Comparison of ENCODE assay signal across 7 cellular contexts in genomic region chr2:219207254-219207883, GRCh38.
DNase-seq lines count a peak whose midpoint lies in the region.

No MANE protein-coding gene starts in this region.

- H3K4me3 ChIP-seq in HUES48 (ENCODE audit: low read depth, low read length), result peak overlapping the region; percentile 72
- H3K4me3 ChIP-seq in adipocyte (ENCODE audit: low read length), result peak overlapping the region; percentile 88
- peak overlapping the region; percentile 54 to 93 for H3K4me3 ChIP-seq in stomach smooth muscle (ENCODE audit: low read length in 2 of 2)

- no peak for DNase-seq in adipocyte (ENCODE audit: low read depth)
- DNase-seq in iPS-NIHi7 (ENCODE audit: extremely low spot score), result peak; percentile 19
- no peak for DNase-seq in stimulated activated CD8-positive, alpha-beta memory T cell treated with anti-CD3 and anti-CD28 coated beads, Interleukin-4, amount 100 ng/mL, for 48 hours
- DNase-seq in GF-D8 (lab: John Stamatoyannopoulos, UW), result no peak
- no peak for DNase-seq in NCI-H748 (lab: John Stamatoyannopoulos, UW; ENCODE audit: unreplicated experiment)

- H3K9me3 ChIP-seq in HUES48 (ENCODE audit: control insufficient read depth, insufficient read depth, low read length), result no peaks in the 10 kb centered on the region
- H3K9me3 ChIP-seq in adipocyte (ENCODE audit: control insufficient read depth, low read length), result no peaks in the 10 kb centered on the region
- H3K9me3 ChIP-seq in stomach smooth muscle (ENCODE audit: control insufficient read depth in 2 of 2, low read length in 2 of 2), result no peaks in the 10 kb centered on the region

- H3K27ac ChIP-seq in HUES48 (ENCODE audit: low read depth, low read length) (peak overlapping the region; percentile 37), stomach smooth muscle (ENCODE audit: low read length) (peak overlapping the region; percentile 92)

- H3K27me3 ChIP-seq in HUES48 (ENCODE audit: control insufficient read depth, insufficient read depth, low read length) (no peaks in the 10 kb centered on the region), adipocyte (replicated peaks; ENCODE audit: control insufficient read depth, insufficient read depth, low read length) (no peaks in the 10 kb centered on the region), stomach smooth muscle (ENCODE audit: control insufficient read depth in 1 of 2, insufficient read depth in 2 of 2, low read length in 2 of 2) (no peaks in the 10 kb centered on the region)

- H3K9ac ChIP-seq in HUES48 (ENCODE audit: low read depth, low read length), result no peak overlapping the region
- H3K9ac ChIP-seq in adipocyte (ENCODE audit: low read length), result peak overlapping the region; percentile 93
- peak overlapping the region; percentile 55 to 69 for H3K9ac ChIP-seq in stomach smooth muscle (ENCODE audit: low read length in 2 of 2)

- H3K4me1 ChIP-seq in HUES48 (ENCODE audit: control insufficient read depth, insufficient read depth, low read length) (0 out of 2 replicates have a peak, but pooled peaks cover 5% of the 10 kb centered on the region), adipocyte (ENCODE audit: control insufficient read depth, insufficient read depth, low read length) (peaks cover 17% of the 10 kb centered on the region), stomach smooth muscle (ENCODE audit: control insufficient read depth, insufficient read depth, low read length) (peaks cover 22% of the 10 kb centered on the region)

- H3K36me3 ChIP-seq in HUES48 (ENCODE audit: control insufficient read depth, insufficient read depth, low read length), result peaks cover 40% of the 10 kb centered on the region
- peaks cover 32% of the 10 kb centered on the region for H3K36me3 ChIP-seq in adipocyte (ENCODE audit: control insufficient read depth, insufficient read depth, low read length, severe bottlenecking)
- peaks cover 22 to 28% of the 10 kb centered on the region in 2 donors for H3K36me3 ChIP-seq in stomach smooth muscle (ENCODE audit: control insufficient read depth in 2 of 2, insufficient read depth in 2 of 2, low read length in 2 of 2)
